20 cellular contexts compared by ENCODE assay signal in the genomic region with DNA sequence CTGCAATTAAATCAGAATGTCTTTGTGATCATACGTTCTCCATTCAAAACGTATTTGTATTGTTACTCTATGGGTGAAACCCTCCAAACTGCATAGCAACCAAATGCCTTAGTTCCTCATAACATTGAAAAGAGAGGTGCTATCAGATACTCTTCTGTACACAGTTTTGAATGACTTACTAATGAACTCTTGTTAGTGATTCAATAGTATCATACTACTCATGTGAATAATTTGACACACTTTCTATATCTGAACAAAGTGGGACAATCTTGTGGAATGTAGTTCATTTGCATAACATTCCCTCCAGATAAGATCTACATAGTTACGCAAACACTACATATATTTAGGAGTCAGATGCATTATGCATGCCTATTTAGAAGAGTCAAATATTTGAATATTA.
DNase-seq lines count a peak whose midpoint lies in the region; ATAC-seq and TF ChIP-seq lines count a peak whose summit lies in the region.
"Had no signal": no experiment of that assay in that cellular context is flagged by ENCODE, and none has a peak within 500 bp of the region (broad histone marks: within the 10 kb centered on the region; RNA-seq: fewer than 3 reads in every experiment).

No MANE protein-coding gene starts in this region.

- H3K9me3 ChIP-seq in endodermal cell (ENCODE audit: control insufficient read depth, low read length), result no peaks in the 10 kb centered on the region
- H3K9me3 ChIP-seq: BE2C, SJCRH30 had no signal

- H3K36me3 ChIP-seq in endodermal cell (ENCODE audit: control insufficient read depth, insufficient read depth, low read length), result no peaks in the 10 kb centered on the region
- H3K36me3 ChIP-seq: BE2C, SJCRH30 had no signal

- TF ChIP-seq CTCF in endodermal cell (conservative IDR thresholded peaks at IDR 0.05) (no peak), lower leg skin (IDR thresholded peaks at IDR 0.05) (no peak)

- intact Hi-C loops in lower leg skin (cut with DNase I; ENCODE audit: low total_unique reads), result no loop called here

- no peak overlapping the region for H3K27ac ChIP-seq in endodermal cell (ENCODE audit: low read depth, low read length)
- H3K27ac ChIP-seq: PC-9, SJCRH30 had no signal

- no peaks in the 10 kb centered on the region for H3K36me3 Mint-ChIP-seq in endodermal cell (ENCODE audit: low read depth)
- H3K36me3 Mint-ChIP-seq: CD4-positive, alpha-beta memory T cell had no signal

- no peaks in the 10 kb centered on the region for H3K9me3 Mint-ChIP-seq in endodermal cell

- no peak overlapping the region for H3K4me3 ChIP-seq in endodermal cell (ENCODE audit: low read length)
- no peak overlapping the region for H3K4me3 ChIP-seq in lower leg skin (ENCODE audit: low read depth, poor library complexity, severe bottlenecking)
- H3K4me3 ChIP-seq: GM12878, PC-9, SJCRH30 had no signal

- ATAC-seq in HG03280 (IDR thresholded peaks at IDR 0.05; ENCODE audit: unreplicated experiment), result no peak
- ATAC-seq: GM12878, HepG2, T-helper 17 cell had no signal

- 93% methylated on average over 3 of the region's 3 CpGs; no CpG with 5 or more reads in 1 of the 2 experiments for WGBS in endodermal cell (ENCODE audit: insufficient coverage in 1 of 2, insufficient read length in 1 of 2), 2 experiments
- 83 to 84% methylated on average over 3 of the region's 3 CpGs for WGBS in lower leg skin, 2 donors

- no peak for TF ChIP-seq POLR2A in lower leg skin (IDR thresholded peaks at IDR 0.05)

- H3K4me1 Mint-ChIP-seq in endodermal cell, result peaks cover 15% of the 10 kb centered on the region
- H3K4me1 Mint-ChIP-seq: CD4-positive, alpha-beta memory T cell; T-helper 17 cell had no signal

- no peak overlapping the region for H3K4me3 Mint-ChIP-seq in endodermal cell
- H3K4me3 Mint-ChIP-seq: CD4-positive, alpha-beta memory T cell; T-helper 17 cell had no signal

- no peaks in the 10 kb centered on the region for H3K27me3 ChIP-seq in endodermal cell (ENCODE audit: control insufficient read depth, insufficient read depth, low read length, poor library complexity, severe bottlenecking)
- H3K27me3 ChIP-seq: BE2C had no signal

- no peak overlapping the region for H3K9ac ChIP-seq in endodermal cell (ENCODE audit: extremely low read depth, low read length, poor library complexity, severe bottlenecking)

- peak; percentile 4 for DNase-seq in NCI-H146 (lab: John Stamatoyannopoulos, UW)
- DNase-seq in NCI-H146 treated with DMSO at 0.1 percent for 48 hours (lab: John Stamatoyannopoulos, UW; ENCODE audit: unreplicated experiment), result no peak
- DNase-seq in NCI-H1436 (lab: John Stamatoyannopoulos, UW), result peak; percentile 79
- peak; percentile 17 to 39 for DNase-seq in NCI-H526 (lab: John Stamatoyannopoulos, UW)
- DNase-seq in endodermal cell, result no peak
- no peak for DNase-seq in UCSD-AML1 (lab: John Stamatoyannopoulos, UW; ENCODE audit: unreplicated experiment)
- DNase-seq in lower leg skin (ENCODE audit: low spot score in 2 of 2), result no peak
- DNase-seq: 8988T; BE2C; CD4-positive, alpha-beta memory T cell; GDM1; KG1; NCI-H1092 treated with DMSO at 0.1 percent for 48 hours; NCI-H524 treated with DMSO at 0.1 percent for 48 hours; PC-9; SJCRH30; T-helper 17 cell had no signal

- peaks cover 4% of the 10 kb centered on the region for H3K4me1 ChIP-seq in endodermal cell (ENCODE audit: control insufficient read depth, insufficient read depth, low read length)
- H3K4me1 ChIP-seq: BE2C, SJCRH30 had no signal

- H3K27me3 Mint-ChIP-seq in endodermal cell (ENCODE audit: insufficient read depth), result no peaks in the 10 kb centered on the region
- H3K27me3 Mint-ChIP-seq: CD4-positive, alpha-beta memory T cell; T-helper 17 cell had no signal

- peak overlapping the region; percentile 31 for H3K27ac Mint-ChIP-seq in endodermal cell
- H3K27ac Mint-ChIP-seq: CD4-positive, alpha-beta memory T cell; T-helper 17 cell had no signal

Comparison
In these comparisons a context has a peak if more than half of its experiments do, and no peak if none do; other contexts are left out.
1. DNase-seq: peak in NCI-H146 (single experiment), NCI-H1436 (single experiment) and NCI-H526 (2 of 2); none in NCI-H146 treated with DMSO at 0.1 percent for 48 hours (single experiment), endodermal cell (single experiment), UCSD-AML1 (single experiment) and lower leg skin (0 of 2).